23 cellular contexts compared by ENCODE assay signal in genomic region chr6:63023726-63024125, GRCh38.
"Had no signal": no experiment of that assay in that cellular context is flagged by ENCODE, and none has a peak within 500 bp of the region (broad histone marks: within the 10 kb centered on the region; RNA-seq: fewer than 3 reads in every experiment).

No MANE protein-coding gene starts in this region.

- H3K9me3 Mint-ChIP-seq: IgD-negative memory B cell had no signal

- H3K27me3 Mint-ChIP-seq: IgD-negative memory B cell had no signal

- ATAC-seq: K562, Panc1, PC-3, SK-N-SH treated with all-trans-retinoic acid at 6 μM for 48 hours had no signal

- H3K4me1 Mint-ChIP-seq: IgD-negative memory B cell had no signal

- DNase-seq: Kasumi-1, MV-4-11, NCI-H1048, NCI-H1105 treated with DMSO at 0.1 percent for 48 hours, NCI-H1417 treated with DMSO at 0.1 percent for 48 hours, NCI-H146, NCI-H1694 treated with DMSO at 0.1 percent for 48 hours, NCI-H1930, NCI-H2081, NCI-H2107, NCI-H2171 treated with DMSO at 0.1 percent for 48 hours, NCI-H345, NCI-H446 treated with DMSO at 0.1 percent for 48 hours, NCI-H510A treated with DMSO at 0.1 percent for 48 hours, NCI-H526, PC-3 had no signal

- H3K27ac Mint-ChIP-seq: IgD-negative memory B cell had no signal

- H3K36me3 Mint-ChIP-seq: IgD-negative memory B cell had no signal

- H3K4me3 ChIP-seq: K562 had no signal

- H3K27ac ChIP-seq: HL-60, KMS-11, RWPE1 had no signal

- H3K4me3 Mint-ChIP-seq: IgD-negative memory B cell had no signal
